In the genomic region with DNA sequence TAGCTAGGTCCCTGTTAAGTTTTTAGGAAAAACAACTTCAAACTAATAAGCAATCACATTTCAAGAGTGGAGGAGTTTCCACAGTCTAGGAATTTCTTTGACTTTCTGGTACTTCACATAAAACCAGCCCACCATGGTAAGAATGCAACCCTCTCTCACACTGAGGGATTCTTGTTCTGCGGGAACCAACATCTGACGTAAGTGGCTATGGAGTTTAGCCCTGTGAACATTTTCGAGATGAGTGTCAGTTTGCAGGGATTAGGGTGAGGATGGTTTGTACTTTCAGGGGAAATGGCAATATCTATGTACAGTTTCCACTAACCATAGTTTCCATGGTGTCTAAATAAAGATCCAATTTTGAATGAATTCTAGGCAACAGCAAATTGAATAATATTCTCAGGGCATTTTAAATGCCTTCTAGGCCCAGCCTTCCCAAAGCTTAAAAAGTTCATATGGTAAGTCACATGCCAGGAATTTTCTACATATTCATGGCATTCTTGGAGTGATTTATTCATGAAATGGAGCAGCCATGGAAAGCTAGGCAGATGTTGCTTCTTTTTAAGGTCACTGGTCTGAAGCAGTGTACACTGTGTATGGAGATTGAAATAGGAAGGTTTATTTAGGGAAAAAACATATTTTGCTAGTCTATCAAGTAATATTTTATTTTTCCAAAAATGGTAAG, we compare ENCODE assay signal across 22 cellular contexts.
DNase-seq lines count a peak whose midpoint lies in the region; ATAC-seq lines count a peak whose summit lies in the region.
"Had no signal": no experiment of that assay in that cellular context is flagged by ENCODE, and none has a peak within 500 bp of the region (broad histone marks: within the 10 kb centered on the region; RNA-seq: fewer than 3 reads in every experiment).

No MANE protein-coding gene starts in this region.

- H3K9me3 Mint-ChIP-seq in T-cell = no peaks in the 10 kb centered on the region
- H3K9me3 Mint-ChIP-seq: activated CD8-positive, alpha-beta T cell treated with anti-CD3 and anti-CD28 coated beads for 36 hours; neural progenitor cell had no signal

- CTCF ChIA-PET in T-cell (lab: Charles Lee) = no interaction called here

- H3K27ac Mint-ChIP-seq in T-cell = no peak overlapping the region
- H3K27ac Mint-ChIP-seq: activated CD8-positive, alpha-beta T cell treated with anti-CD3 and anti-CD28 coated beads for 36 hours; activated naive CD4-positive, alpha-beta T cell treated with anti-CD3 and anti-CD28 coated beads, Interleukin-2, amount 50 U/mL, for 24 hours; CD8-positive, alpha-beta T cell; memory B cell; neural progenitor cell had no signal

- H3K4me1 Mint-ChIP-seq in T-cell = no peaks in the 10 kb centered on the region
- H3K4me1 Mint-ChIP-seq: activated naive CD4-positive, alpha-beta T cell treated with anti-CD3 and anti-CD28 coated beads, Interleukin-2, amount 50 U/mL, for 24 hours; memory B cell; neural progenitor cell had no signal

- POLR2A ChIA-PET in T-cell (lab: Charles Lee) = no interaction called here

- DNase-seq in G401 (ENCODE audit: low spot score) = peak; percentile 45
- peak; percentile 96 for DNase-seq in amniotic epithelial cell (ENCODE audit: low read depth)
- peak; percentile 44 for DNase-seq in foreskin melanocyte
- peak; percentile 34 for DNase-seq in renal cortical epithelial cell (ENCODE audit: low read depth)
- DNase-seq in T-cell = no peak
- DNase-seq: activated CD8-positive, alpha-beta T cell treated with anti-CD3 and anti-CD28 coated beads for 36 hours; activated T-cell treated with anti-CD3 and anti-CD28 coated beads, Interleukin-2, amount 50 U/mL, for 48 hours; CD8-positive, alpha-beta T cell; DMS79 treated with DMSO at 0.1 percent for 48 hours; HCEC 1CT; head of caudate nucleus; NCI-H187 treated with DMSO at 0.1 percent for 48 hours; NCI-H446; stimulated activated naive CD4-positive, alpha-beta T cell treated with Interleukin-2 at 50 U/mL for 16 hours; T-helper 1 cell; transverse colon had no signal

- in situ Hi-C loops in G401 (cut with HindIII; ENCODE audit: low sequenced_read_pairs) = no loop called here

- ATAC-seq in T-cell (replicated peaks in 1 of 4) = no peak
- ATAC-seq in HG03159 (IDR thresholded peaks at IDR 0.05; ENCODE audit: unreplicated experiment) = no peak
- ATAC-seq in GM18502 (IDR thresholded peaks at IDR 0.05; ENCODE audit: poor library complexity, unreplicated experiment) = no peak
- no peak for ATAC-seq in GM18511 (IDR thresholded peaks at IDR 0.05; ENCODE audit: unreplicated experiment)
- ATAC-seq: activated CD8-positive, alpha-beta T cell treated with anti-CD3 and anti-CD28 coated beads for 36 hours; CD8-positive, alpha-beta T cell had no signal

- H3K36me3 Mint-ChIP-seq in T-cell = no peaks in the 10 kb centered on the region
- H3K36me3 Mint-ChIP-seq: activated naive CD4-positive, alpha-beta T cell treated with anti-CD3 and anti-CD28 coated beads, Interleukin-2, amount 50 U/mL, for 24 hours; CD8-positive, alpha-beta T cell; memory B cell had no signal

- H3K27me3 Mint-ChIP-seq in T-cell = peaks cover 1 to 4% of the 10 kb centered on the region in 2 donors
- H3K27me3 Mint-ChIP-seq: memory B cell had no signal

- no peak overlapping the region for H3K4me3 Mint-ChIP-seq in T-cell
- H3K4me3 Mint-ChIP-seq: activated CD8-positive, alpha-beta T cell treated with anti-CD3 and anti-CD28 coated beads for 36 hours; activated naive CD4-positive, alpha-beta T cell treated with anti-CD3 and anti-CD28 coated beads, Interleukin-2, amount 50 U/mL, for 24 hours; CD8-positive, alpha-beta T cell; memory B cell; neural progenitor cell had no signal

Comparison
In these comparisons a context has a peak if more than half of its experiments do, and no peak if none do; other contexts are left out.
1. DNase-seq: peak in G401 (single experiment), amniotic epithelial cell (single experiment), foreskin melanocyte (single experiment) and renal cortical epithelial cell (single experiment); none in T-cell (0 of 34).